Comparison of ENCODE assay signal across 2 cellular contexts in the genomic region with DNA sequence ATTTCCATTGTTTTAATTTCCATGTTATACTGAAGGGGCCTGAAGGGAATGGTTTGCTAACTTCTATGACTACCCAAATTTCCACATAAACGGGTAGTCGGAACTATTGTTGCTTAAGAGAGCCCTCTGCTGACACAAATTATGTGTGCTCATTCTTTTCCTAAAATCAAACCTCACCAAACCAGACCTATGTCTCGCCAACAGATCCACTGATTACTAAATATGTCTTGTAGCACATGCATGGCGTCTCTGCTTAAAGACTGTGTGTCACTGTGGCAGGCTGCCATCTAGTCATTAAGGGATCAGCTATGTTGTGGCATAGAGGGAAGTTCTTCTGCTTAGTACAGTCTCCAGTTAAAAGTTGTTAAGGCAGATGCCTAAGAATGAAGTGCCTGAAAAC.
TF ChIP-seq lines count a peak whose summit lies in the region.

No MANE protein-coding gene starts in this region.

TF ChIP-seq in GM23338, 12 proteins besides CTCF, POLR2A, EP300 and RAD21 (continues in another document):
- no peak for TF ChIP-seq EZH2phosphoT487 (IDR thresholded peaks at IDR 0.05; ENCODE audit: unreplicated experiment)
- TF ChIP-seq CREB1 (CRISPR knock-in tag; IDR thresholded peaks at IDR 0.05; ENCODE audit: low read depth) = no peak
- TF ChIP-seq ZNF331 (CRISPR knock-in tag; IDR thresholded peaks at IDR 0.05; ENCODE audit: low read depth) = no peak
- TF ChIP-seq EZH2 (IDR thresholded peaks at IDR 0.05; ENCODE audit: low read depth, unreplicated experiment) = no peak
- TF ChIP-seq JUNB (IDR thresholded peaks at IDR 0.05; ENCODE audit: unreplicated experiment) = no peak
- TF ChIP-seq NANOG (IDR thresholded peaks at IDR 0.05; ENCODE audit: borderline replicate concordance) = no peak
- TF ChIP-seq, protein P1, sequence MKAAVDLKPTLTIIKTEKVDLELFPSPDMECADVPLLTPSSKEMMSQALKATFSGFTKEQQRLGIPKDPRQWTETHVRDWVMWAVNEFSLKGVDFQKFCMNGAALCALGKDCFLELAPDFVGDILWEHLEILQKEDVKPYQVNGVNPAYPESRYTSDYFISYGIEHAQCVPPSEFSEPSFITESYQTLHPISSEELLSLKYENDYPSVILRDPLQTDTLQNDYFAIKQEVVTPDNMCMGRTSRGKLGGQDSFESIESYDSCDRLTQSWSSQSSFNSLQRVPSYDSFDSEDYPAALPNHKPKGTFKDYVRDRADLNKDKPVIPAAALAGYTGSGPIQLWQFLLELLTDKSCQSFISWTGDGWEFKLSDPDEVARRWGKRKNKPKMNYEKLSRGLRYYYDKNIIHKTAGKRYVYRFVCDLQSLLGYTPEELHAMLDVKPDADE (IDR thresholded peaks at IDR 0.05) = no peak
- TF ChIP-seq, protein P2, sequence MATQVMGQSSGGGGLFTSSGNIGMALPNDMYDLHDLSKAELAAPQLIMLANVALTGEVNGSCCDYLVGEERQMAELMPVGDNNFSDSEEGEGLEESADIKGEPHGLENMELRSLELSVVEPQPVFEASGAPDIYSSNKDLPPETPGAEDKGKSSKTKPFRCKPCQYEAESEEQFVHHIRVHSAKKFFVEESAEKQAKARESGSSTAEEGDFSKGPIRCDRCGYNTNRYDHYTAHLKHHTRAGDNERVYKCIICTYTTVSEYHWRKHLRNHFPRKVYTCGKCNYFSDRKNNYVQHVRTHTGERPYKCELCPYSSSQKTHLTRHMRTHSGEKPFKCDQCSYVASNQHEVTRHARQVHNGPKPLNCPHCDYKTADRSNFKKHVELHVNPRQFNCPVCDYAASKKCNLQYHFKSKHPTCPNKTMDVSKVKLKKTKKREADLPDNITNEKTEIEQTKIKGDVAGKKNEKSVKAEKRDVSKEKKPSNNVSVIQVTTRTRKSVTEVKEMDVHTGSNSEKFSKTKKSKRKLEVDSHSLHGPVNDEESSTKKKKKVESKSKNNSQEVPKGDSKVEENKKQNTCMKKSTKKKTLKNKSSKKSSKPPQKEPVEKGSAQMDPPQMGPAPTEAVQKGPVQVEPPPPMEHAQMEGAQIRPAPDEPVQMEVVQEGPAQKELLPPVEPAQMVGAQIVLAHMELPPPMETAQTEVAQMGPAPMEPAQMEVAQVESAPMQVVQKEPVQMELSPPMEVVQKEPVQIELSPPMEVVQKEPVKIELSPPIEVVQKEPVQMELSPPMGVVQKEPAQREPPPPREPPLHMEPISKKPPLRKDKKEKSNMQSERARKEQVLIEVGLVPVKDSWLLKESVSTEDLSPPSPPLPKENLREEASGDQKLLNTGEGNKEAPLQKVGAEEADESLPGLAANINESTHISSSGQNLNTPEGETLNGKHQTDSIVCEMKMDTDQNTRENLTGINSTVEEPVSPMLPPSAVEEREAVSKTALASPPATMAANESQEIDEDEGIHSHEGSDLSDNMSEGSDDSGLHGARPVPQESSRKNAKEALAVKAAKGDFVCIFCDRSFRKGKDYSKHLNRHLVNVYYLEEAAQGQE (IDR thresholded peaks at IDR 0.05; ENCODE audit: unreplicated experiment) = no peak
- no peak for TF ChIP-seq ZNF114 (CRISPR knock-in tag; IDR thresholded peaks at IDR 0.05)
- TF ChIP-seq STAT1 (IDR thresholded peaks at IDR 0.05; ENCODE audit: unreplicated experiment) = no peak
- TF ChIP-seq POLR2AphosphoS5 (IDR thresholded peaks at IDR 0.05; ENCODE audit: low read depth) = no peak

TF ChIP-seq in endothelial cell of umbilical vein, 7 proteins besides CTCF, POLR2A, EP300 and RAD21:
- TF ChIP-seq MYC (IDR thresholded peaks at IDR 0.05; ENCODE audit: low read depth, low read length) (no peak), POLR2AphosphoS5 (IDR thresholded peaks at IDR 0.05; ENCODE audit: insufficient read depth, low read depth, low read length) (no peak), FOS (IDR thresholded peaks at IDR 0.05; ENCODE audit: borderline replicate concordance, insufficient read depth, low read length) (no peak)
- TF ChIP-seq, protein P3, sequence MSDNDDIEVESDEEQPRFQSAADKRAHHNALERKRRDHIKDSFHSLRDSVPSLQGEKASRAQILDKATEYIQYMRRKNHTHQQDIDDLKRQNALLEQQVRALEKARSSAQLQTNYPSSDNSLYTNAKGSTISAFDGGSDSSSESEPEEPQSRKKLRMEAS (IDR thresholded peaks at IDR 0.05; ENCODE audit: insufficient read depth, insufficient read length) = no peak
